Comparison of ENCODE assay signal across 23 cellular contexts in genomic region chr6:45045253-45045601, GRCh38.
"Had no signal": no experiment of that assay in that cellular context is flagged by ENCODE, and none has a peak within 500 bp of the region (broad histone marks: within the 10 kb centered on the region; RNA-seq: fewer than 3 reads in every experiment).

No MANE protein-coding gene starts in this region.

- ATAC-seq: activated CD4-positive, alpha-beta T cell treated with anti-CD3 and anti-CD28 coated beads for 36 hours; natural killer cell; WTC11 had no signal

- H3K27ac Mint-ChIP-seq: activated CD4-positive, alpha-beta memory T cell treated with anti-CD3 and anti-CD28 coated beads for 36 hours; activated CD4-positive, alpha-beta T cell treated with anti-CD3 and anti-CD28 coated beads for 36 hours; activated naive CD8-positive, alpha-beta T cell; activated T-helper 1 cell treated with anti-CD3 and anti-CD28 coated beads, Interleukin-12 subunit alpha, Interleukin-12 subunit beta, Interleukin-2, Interleukin-4 antibody, amounts not matched to agents 30 ng/mL and 10 ng/mL and 1 ng/mL, durations not matched to agents 14 hours and 24 hours and 36 hours; natural killer cell; progenitor cell of endocrine pancreas; type B pancreatic cell; WTC11 had no signal

- H3K36me3 Mint-ChIP-seq: natural killer cell, type B pancreatic cell, WTC11 had no signal

- H3K79me2 ChIP-seq: hepatocyte had no signal

- H3K9me3 Mint-ChIP-seq: natural killer cell, type B pancreatic cell, WTC11 had no signal

- H3K27ac ChIP-seq: coronary artery, esophagus muscularis mucosa, hepatocyte, left ventricle myocardium inferior, sigmoid colon, thoracic aorta, vagina had no signal

- H3K4me1 ChIP-seq: esophagus muscularis mucosa, left ventricle myocardium inferior, sigmoid colon, vagina had no signal

- DNase-seq: activated CD4-positive, alpha-beta memory T cell treated with anti-CD3 and anti-CD28 coated beads for 36 hours; activated CD4-positive, alpha-beta T cell treated with anti-CD3 and anti-CD28 coated beads for 36 hours; amygdala; cerebellar nuclear complex; glutamatergic neuron; left ventricle myocardium inferior; midbrain; natural killer cell; retina; sigmoid colon; stimulated activated CD4-positive, alpha-beta T cell treated with anti-CD3 and anti-CD28 coated beads, Interleukin-2, amount 100 ng/mL, for 48 hours; stimulated activated naive CD4-positive, alpha-beta T cell; T1000 had no signal

- H2AFZ ChIP-seq: hepatocyte had no signal

- H3K36me3 ChIP-seq: esophagus muscularis mucosa, left ventricle myocardium inferior, sigmoid colon, thoracic aorta, vagina had no signal

- H3K4me3 Mint-ChIP-seq: activated CD4-positive, alpha-beta memory T cell treated with anti-CD3 and anti-CD28 coated beads for 36 hours; activated CD4-positive, alpha-beta T cell treated with anti-CD3 and anti-CD28 coated beads for 36 hours; activated naive CD8-positive, alpha-beta T cell; activated T-helper 1 cell treated with anti-CD3 and anti-CD28 coated beads, Interleukin-12 subunit alpha, Interleukin-12 subunit beta, Interleukin-2, Interleukin-4 antibody, amounts not matched to agents 30 ng/mL and 10 ng/mL and 1 ng/mL, durations not matched to agents 14 hours and 24 hours and 36 hours; natural killer cell; type B pancreatic cell; WTC11 had no signal

- H3K27me3 ChIP-seq: esophagus muscularis mucosa, hepatocyte, sigmoid colon, vagina had no signal

- H3K4me2 ChIP-seq: hepatocyte had no signal

- H3K27me3 Mint-ChIP-seq: activated CD4-positive, alpha-beta memory T cell treated with anti-CD3 and anti-CD28 coated beads for 36 hours; activated CD4-positive, alpha-beta T cell treated with anti-CD3 and anti-CD28 coated beads for 36 hours; activated naive CD8-positive, alpha-beta T cell; progenitor cell of endocrine pancreas; type B pancreatic cell had no signal

- H3K4me3 ChIP-seq: coronary artery, esophagus muscularis mucosa, hepatocyte, left ventricle myocardium inferior, sigmoid colon, thoracic aorta, vagina had no signal

- H3K9me3 ChIP-seq: esophagus muscularis mucosa, left ventricle myocardium inferior, sigmoid colon, thoracic aorta, vagina had no signal
